Comparison of ENCODE assay signal across 8 cellular contexts in genomic region chr22:37472418-37473006, GRCh38. TPM values are rescaled to one million over a fixed set of nuclear protein-coding genes. Genes with fewer than 3 reads are reported as not detected.
A peak's percentile ranks its signal among the peaks of the same experiment; 100 is the strongest.
DNase-seq lines count a peak whose midpoint lies in the region; FAIRE-seq and TF ChIP-seq lines count a peak whose summit lies in the region.

No MANE protein-coding gene starts in this region.

- no peak for FAIRE-seq in RCC 7860 (lab: Jason Lieb, UNC)

- no peaks in the 10 kb centered on the region for H3K9me3 Mint-ChIP-seq in Calu3 (ENCODE audit: low read depth, unreplicated experiment)
- no peaks in the 10 kb centered on the region for H3K9me3 Mint-ChIP-seq in activated CD4-positive, alpha-beta T cell treated with anti-CD3 and anti-CD28 coated beads, Interleukin-2, amount 10 ng/mL, durations not matched to agents 7 days and 5 days

- no peaks in the 10 kb centered on the region for H3K4me1 Mint-ChIP-seq in Calu3 (ENCODE audit: low read depth, unreplicated experiment)
- peaks cover 5% of the 10 kb centered on the region for H3K4me1 Mint-ChIP-seq in activated CD4-positive, alpha-beta T cell treated with anti-CD3 and anti-CD28 coated beads, Interleukin-2, amount 10 ng/mL, durations not matched to agents 7 days and 5 days

- no TSS peak for BruUV-seq in Calu3 (replicated peaks; lab: Mats Ljungman, UMichigan)

- H3K4me3 Mint-ChIP-seq in Calu3 (ENCODE audit: low read depth, unreplicated experiment): no peak overlapping the region
- no peak overlapping the region for H3K4me3 Mint-ChIP-seq in activated CD4-positive, alpha-beta T cell treated with anti-CD3 and anti-CD28 coated beads, Interleukin-2, amount 10 ng/mL, durations not matched to agents 7 days and 5 days

- H3K36me3 Mint-ChIP-seq in Calu3 (ENCODE audit: insufficient read depth, unreplicated experiment): peaks cover 8% of the 10 kb centered on the region
- peaks cover 53% of the 10 kb centered on the region for H3K36me3 Mint-ChIP-seq in activated CD4-positive, alpha-beta T cell treated with anti-CD3 and anti-CD28 coated beads, Interleukin-2, amount 10 ng/mL, durations not matched to agents 7 days and 5 days (ENCODE audit: low read depth)

- intact Hi-C loops in Calu3 (cut with micrococcal nuclease; ENCODE audit: unreplicated experiment): no loop called here

- H3K27me3 Mint-ChIP-seq in Calu3 (ENCODE audit: unreplicated experiment): no peaks in the 10 kb centered on the region
- H3K27me3 Mint-ChIP-seq in activated CD4-positive, alpha-beta T cell treated with anti-CD3 and anti-CD28 coated beads, Interleukin-2, amount 10 ng/mL, durations not matched to agents 7 days and 5 days: no peaks in the 10 kb centered on the region

- peak; percentile 77 for TF ChIP-seq CTCF in Calu3 (IDR thresholded peaks at IDR 0.05; ENCODE audit: unreplicated experiment)

- DNase-seq in Calu3 (peak; percentile 77), HuH-7.5 (ENCODE audit: low spot score) (peak; percentile 81), fibroblast of peridontal ligament (ENCODE audit: extremely low read depth) (peak; percentile 10), RCC 7860 (ENCODE audit: low spot score) (no peak), hippocampal formation (lab: John Stamatoyannopoulos, UW) (no peak), NCI-H1048 (lab: John Stamatoyannopoulos, UW) (no peak)
- DNase-seq in activated CD4-positive, alpha-beta T cell treated with anti-CD3 and anti-CD28 coated beads, Interleukin-2, amount 10 ng/mL, durations not matched to agents 7 days and 5 days: peak; percentile 53
- peak; percentile 43 for DNase-seq in stimulated activated CD8-positive, alpha-beta memory T cell treated with anti-CD3 and anti-CD28 coated beads, Interleukin-12 subunit alpha, Interleukin-12 subunit beta, amount 100 ng/mL, for 1 hour (ENCODE audit: low read depth)

- POLR2A ChIA-PET in activated CD4-positive, alpha-beta T cell treated with anti-CD3 and anti-CD28 coated beads, Interleukin-2, amount 10 ng/mL, durations not matched to agents 7 days and 5 days (lab: Charles Lee): no interaction called here

- no peak overlapping the region for H3K27ac Mint-ChIP-seq in Calu3 (ENCODE audit: unreplicated experiment)
- no peak overlapping the region for H3K27ac Mint-ChIP-seq in activated CD4-positive, alpha-beta T cell treated with anti-CD3 and anti-CD28 coated beads, Interleukin-2, amount 10 ng/mL, durations not matched to agents 7 days and 5 days

- CTCF ChIA-PET in Calu3 (lab: Charles Lee): interaction anchor here (0.6 to 1.8 kb wide), 17 partner anchors 14 to 229 kb away, joined by 3 to 13 read pairs (median 5); partner anchors contain the start of genes MFNG and RAC2
- CTCF ChIA-PET in activated CD4-positive, alpha-beta T cell treated with anti-CD3 and anti-CD28 coated beads, Interleukin-2, amount 10 ng/mL, durations not matched to agents 7 days and 5 days (lab: Charles Lee): interaction anchor here (0.5 to 2.2 kb wide), 17 partner anchors 10 to 289 kb away, joined by 3 to 13 read pairs (median 4); partner anchors contain the start of gene RAC2

RNA-seq across cellular contexts. Expression of gene MFNG, which starts 13.7 kb away (rescaled TPM):
- 19.0 and 22.1 TPM in 2 replicates for total RNA-seq in Calu3 (2022)
- 100 to 1,000 TPM; 218 to 219 TPM for total RNA-seq in activated CD4-positive, alpha-beta T cell treated with anti-CD3 and anti-CD28 coated beads, Interleukin-2, amount 10 ng/mL, durations not matched to agents 7 days and 5 days

RNA-seq across cellular contexts. Expression of gene ELFN2, which starts 45.2 kb away (rescaled TPM):
- 1.5 and 2.8 TPM in 2 replicates for total RNA-seq in Calu3 (2022)
- under 1 TPM; 0.10 to 0.23 TPM for total RNA-seq in activated CD4-positive, alpha-beta T cell treated with anti-CD3 and anti-CD28 coated beads, Interleukin-2, amount 10 ng/mL, durations not matched to agents 7 days and 5 days

RNA-seq across cellular contexts. Expression of gene CARD10, which starts 46.7 kb away (rescaled TPM):
- 40.5 and 49.2 TPM in 2 replicates for total RNA-seq in Calu3 (2022)
- not detected for total RNA-seq in activated CD4-positive, alpha-beta T cell treated with anti-CD3 and anti-CD28 coated beads, Interleukin-2, amount 10 ng/mL, durations not matched to agents 7 days and 5 days

Comparison
In these comparisons a context has a peak if more than half of its experiments do, and no peak if none do; other contexts are left out.
1. DNase-seq: peak in Calu3 (single experiment), HuH-7.5 (single experiment), activated CD4-positive, alpha-beta T cell treated with anti-CD3 and anti-CD28 coated beads, Interleukin-2, amount 10 ng/mL, durations not matched to agents 7 days and 5 days (single experiment), fibroblast of peridontal ligament (single experiment) and stimulated activated CD8-positive, alpha-beta memory T cell treated with anti-CD3 and anti-CD28 coated beads, Interleukin-12 subunit alpha, Interleukin-12 subunit beta, amount 100 ng/mL, for 1 hour (single experiment); none in RCC 7860 (single experiment), hippocampal formation (0 of 2) and NCI-H1048 (single experiment).
2. RNA of gene CARD10, which starts 46.7 kb away (total RNA-seq): 40.5 to 49.2 TPM in Calu3; not detected in activated CD4-positive, alpha-beta T cell treated with anti-CD3 and anti-CD28 coated beads, Interleukin-2, amount 10 ng/mL, durations not matched to agents 7 days and 5 days; every median in the first group is over 10 times any median in the second.